In the genomic region with DNA sequence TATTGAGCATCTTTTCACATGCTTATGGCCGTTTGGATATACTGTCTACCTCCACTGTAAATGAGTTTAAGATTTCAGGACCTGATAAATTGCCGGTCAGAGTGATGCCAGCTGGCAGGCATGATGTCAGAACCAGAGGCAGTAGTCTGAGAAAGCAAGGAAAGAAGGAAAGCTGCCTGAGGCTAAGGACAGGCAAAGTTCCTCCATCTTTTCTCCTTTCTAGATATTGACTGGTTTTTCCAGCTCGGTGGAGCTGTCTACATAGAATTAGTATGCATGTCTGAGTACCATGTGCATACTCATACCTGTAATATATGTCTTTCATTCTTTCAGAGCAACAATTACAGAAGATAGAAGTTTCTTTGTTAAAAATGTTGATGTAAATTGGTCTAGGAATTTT, we compare ENCODE assay signal across 9 cellular contexts.
"Had no signal": no experiment of that assay in that cellular context is flagged by ENCODE, and none has a peak within 500 bp of the region (broad histone marks: within the 10 kb centered on the region; RNA-seq: fewer than 3 reads in every experiment).

No MANE protein-coding gene starts in this region.

- H3K4me3 Mint-ChIP-seq: HFFc6 had no signal

- H2AFZ ChIP-seq: GM23248 had no signal

- FAIRE-seq: K562 had no signal

- H3K36me3 ChIP-seq: HAP-1 had no signal

- H3K9me3 Mint-ChIP-seq: HFFc6 had no signal

- H3K4me3 ChIP-seq: GM23248, HAP-1, K562 had no signal

- DNase-seq: GM23248, GOT3, H7, HFFc6, IMR-90 had no signal

- H3K9me3 ChIP-seq: HAP-1 had no signal

- H3K27ac ChIP-seq: GM23248, HL-60 had no signal

- ATAC-seq: HCT116, K562 had no signal

- H3K27ac Mint-ChIP-seq: HFFc6 had no signal

- H3K9ac ChIP-seq: GM23248 had no signal
